In the genomic region with DNA sequence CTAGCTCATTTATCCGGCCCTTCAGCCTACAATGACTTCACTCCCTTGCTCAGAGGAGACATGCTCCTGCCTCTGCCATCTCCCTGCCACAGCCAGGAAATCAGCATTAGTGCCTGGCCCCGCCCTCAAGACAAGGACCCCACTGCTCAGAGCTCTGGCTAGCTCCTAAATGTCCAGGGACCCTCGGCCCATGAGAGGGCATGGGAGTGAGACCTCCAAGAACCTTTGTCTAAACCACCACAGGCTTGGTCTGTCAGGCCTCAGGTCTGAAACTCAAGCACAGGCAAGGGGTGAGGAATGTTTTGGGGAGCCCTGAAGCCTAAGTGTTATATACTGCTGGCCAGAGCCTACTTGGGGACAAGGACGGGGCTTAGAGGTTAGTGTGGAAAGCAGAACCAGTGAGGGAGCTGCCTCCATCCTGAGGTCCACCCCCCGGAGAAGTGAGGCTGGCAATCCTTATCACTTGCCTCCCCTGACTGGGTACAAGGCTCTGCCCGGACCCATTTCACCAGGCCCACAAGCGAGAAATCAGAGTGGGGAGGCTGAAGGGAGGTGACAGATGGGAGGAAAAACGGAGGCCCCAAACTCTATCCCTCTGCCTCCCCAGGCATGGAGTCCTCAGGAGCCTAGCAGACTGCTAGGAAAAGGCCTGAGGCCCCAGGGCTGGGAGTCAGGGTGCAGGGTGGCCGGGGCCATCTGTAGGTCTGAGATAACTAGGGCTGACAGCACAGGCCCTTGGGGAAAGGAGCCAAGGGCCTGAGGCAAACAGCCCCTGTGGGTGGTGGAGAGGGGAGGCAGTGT, we compare ENCODE assay signal across 14 cellular contexts. TPM values are rescaled to one million over a fixed set of nuclear protein-coding genes. Genes with fewer than 3 reads are reported as not detected.
DNase-seq lines count a peak whose midpoint lies in the region; ATAC-seq and TF ChIP-seq lines count a peak whose summit lies in the region.
"Had no signal": no experiment of that assay in that cellular context is flagged by ENCODE, and none has a peak within 500 bp of the region (broad histone marks: within the 10 kb centered on the region; RNA-seq: fewer than 3 reads in every experiment).

No MANE protein-coding gene starts in this region.

- H3K9ac ChIP-seq in PC-3 (ENCODE audit: low read length) = no peak overlapping the region

- peaks cover 17% of the 10 kb centered on the region for H3K4me1 Mint-ChIP-seq in activated naive CD4-positive, alpha-beta T cell treated with anti-CD3 and anti-CD28 coated beads, Interleukin-2, amount 10 ng/mL, durations not matched to agents 7 days and 5 days
- peaks cover 6% of the 10 kb centered on the region for H3K4me1 Mint-ChIP-seq in T-helper 17 cell

- H3K4me2 ChIP-seq in PC-3 (ENCODE audit: low read length) = no peak overlapping the region

- no peaks in the 10 kb centered on the region for H3F3A ChIP-seq in PC-3 (ENCODE audit: low read length, unreplicated experiment)

- H3K27ac ChIP-seq in lower lobe of right lung = no peak overlapping the region
- H3K27ac ChIP-seq in thyroid gland = peak overlapping the region in 2 of 3 donors; percentile 26 to 97
- H3K27ac ChIP-seq in PC-3 (ENCODE audit: low read length) = no peak overlapping the region
- H3K27ac ChIP-seq: colonic mucosa had no signal

- ATAC-seq in T-helper 17 cell (no peak), lower lobe of right lung (no peak), PC-3 (no peak), GM21515 (IDR thresholded peaks at IDR 0.05; ENCODE audit: unreplicated experiment) (no peak)
- ATAC-seq: activated CD8-positive, alpha-beta T cell treated with anti-CD3 and anti-CD28 coated beads for 36 hours had no signal

- TF ChIP-seq POLR2A in thyroid gland (IDR thresholded peaks at IDR 0.05) = no peak

- H3K36me3 ChIP-seq in lower lobe of right lung = no peaks in the 10 kb centered on the region
- H3K36me3 ChIP-seq in thyroid gland = no peaks in the 10 kb centered on the region
- no peaks in the 10 kb centered on the region for H3K36me3 ChIP-seq in PC-3 (ENCODE audit: low read depth, low read length)
- H3K36me3 ChIP-seq: colonic mucosa had no signal

- H3K79me2 ChIP-seq in PC-3 (ENCODE audit: low read length) = no peaks in the 10 kb centered on the region

- intact Hi-C loops in lower lobe of right lung (cut with DNase I) = no loop called here
- intact Hi-C loops in thyroid gland (cut with DNase I) = no loop called here
- intact Hi-C loops in PC-3 (cut with micrococcal nuclease) = loop anchor here (10.0 kb wide), 1 partner anchor 286 kb away; no protein-coding TSS in a partner anchor

- H3K9me3 Mint-ChIP-seq in activated naive CD4-positive, alpha-beta T cell treated with anti-CD3 and anti-CD28 coated beads, Interleukin-2, amount 10 ng/mL, durations not matched to agents 7 days and 5 days = no peaks in the 10 kb centered on the region
- H3K9me3 Mint-ChIP-seq: activated CD8-positive, alpha-beta T cell treated with anti-CD3 and anti-CD28 coated beads for 36 hours; activated naive CD8-positive, alpha-beta T cell treated with anti-CD3 and anti-CD28 coated beads, Interleukin-2, amount 10 ng/mL, durations not matched to agents 7 days and 5 days had no signal

- H3K4me3 Mint-ChIP-seq in activated naive CD4-positive, alpha-beta T cell treated with anti-CD3 and anti-CD28 coated beads, Interleukin-2, amount 10 ng/mL, durations not matched to agents 7 days and 5 days = no peak overlapping the region
- peak overlapping the region; percentile 58 for H3K4me3 Mint-ChIP-seq in T-helper 17 cell
- H3K4me3 Mint-ChIP-seq: activated CD8-positive, alpha-beta T cell treated with anti-CD3 and anti-CD28 coated beads for 36 hours; activated naive CD8-positive, alpha-beta T cell treated with anti-CD3 and anti-CD28 coated beads, Interleukin-2, amount 10 ng/mL, durations not matched to agents 7 days and 5 days had no signal

- no peaks in the 10 kb centered on the region for H3K36me3 Mint-ChIP-seq in activated naive CD4-positive, alpha-beta T cell treated with anti-CD3 and anti-CD28 coated beads, Interleukin-2, amount 10 ng/mL, durations not matched to agents 7 days and 5 days
- H3K36me3 Mint-ChIP-seq in T-helper 17 cell (ENCODE audit: low read depth) = no peaks in the 10 kb centered on the region
- H3K36me3 Mint-ChIP-seq: activated naive CD8-positive, alpha-beta T cell treated with anti-CD3 and anti-CD28 coated beads, Interleukin-2, amount 10 ng/mL, durations not matched to agents 7 days and 5 days had no signal

- no TSS peak for BruUV-seq in PC-3 (replicated peaks; lab: Mats Ljungman, UMichigan)

- H3K9me2 ChIP-seq in PC-3 (replicated peaks; ENCODE audit: low read length) = no peaks in the 10 kb centered on the region

- H2AFZ ChIP-seq in PC-3 (ENCODE audit: low read length) = no peak overlapping the region

- no peaks in the 10 kb centered on the region for H3K27me3 ChIP-seq in lower lobe of right lung (ENCODE audit: low read depth)
- H3K27me3 ChIP-seq in thyroid gland = no peaks in the 10 kb centered on the region
- no peaks in the 10 kb centered on the region for H3K27me3 ChIP-seq in PC-3 (ENCODE audit: low read length)
- H3K27me3 ChIP-seq: colonic mucosa had no signal

- H3K9me3 ChIP-seq in T-helper 17 cell (ENCODE audit: control insufficient read depth, low read length, poor library complexity, severe bottlenecking) = no peaks in the 10 kb centered on the region
- H3K9me3 ChIP-seq in lower lobe of right lung = no peaks in the 10 kb centered on the region
- no peaks in the 10 kb centered on the region for H3K9me3 ChIP-seq in thyroid gland
- no peaks in the 10 kb centered on the region for H3K9me3 ChIP-seq in PC-3 (ENCODE audit: low read length)
- H3K9me3 ChIP-seq: colonic mucosa had no signal

- no peak for DNase-seq in activated naive CD4-positive, alpha-beta T cell treated with anti-CD3 and anti-CD28 coated beads, Interleukin-2, amount 10 ng/mL, durations not matched to agents 7 days and 5 days
- no peak for DNase-seq in activated naive CD4-positive, alpha-beta T cell treated with anti-CD3 and anti-CD28 coated beads, Interleukin-2, amount 50 U/mL, for 16 hours
- DNase-seq in T-helper 17 cell = no peak
- DNase-seq in lower lobe of right lung = peak; percentile 42
- no peak for DNase-seq in thyroid gland
- DNase-seq in PC-3 = no peak
- no peak for DNase-seq in occipital lobe (lab: John Stamatoyannopoulos, UW)
- DNase-seq: activated CD8-positive, alpha-beta T cell treated with anti-CD3 and anti-CD28 coated beads for 36 hours; activated naive CD8-positive, alpha-beta T cell treated with anti-CD3 and anti-CD28 coated beads, Interleukin-2, amount 10 ng/mL, durations not matched to agents 7 days and 5 days; colonic mucosa; NCI-H1417 treated with DMSO at 0.1 percent for 48 hours; SW 1271 had no signal

- H4K20me1 ChIP-seq in PC-3 (ENCODE audit: low read length) = no peaks in the 10 kb centered on the region

- peaks cover 20% of the 10 kb centered on the region for H3K4me1 ChIP-seq in lower lobe of right lung
- peaks cover 7 to 22% of the 10 kb centered on the region in 2 donors for H3K4me1 ChIP-seq in thyroid gland
- peaks cover 6% of the 10 kb centered on the region for H3K4me1 ChIP-seq in PC-3 (ENCODE audit: insufficient read depth, low read length)
- H3K4me1 ChIP-seq: colonic mucosa had no signal

- 89 to 91% methylated on average over 9 of the region's 9 CpGs for WGBS in thyroid gland, 2 donors

- POLR2A ChIA-PET in PC-3 (lab: Charles Lee; ENCODE audit: unreplicated experiment) = no interaction called here

- peak overlapping the region; percentile 62 for H3K27ac Mint-ChIP-seq in activated naive CD4-positive, alpha-beta T cell treated with anti-CD3 and anti-CD28 coated beads, Interleukin-2, amount 10 ng/mL, durations not matched to agents 7 days and 5 days
- no peak overlapping the region for H3K27ac Mint-ChIP-seq in T-helper 17 cell
- H3K27ac Mint-ChIP-seq: activated CD8-positive, alpha-beta T cell treated with anti-CD3 and anti-CD28 coated beads for 36 hours; activated naive CD8-positive, alpha-beta T cell treated with anti-CD3 and anti-CD28 coated beads, Interleukin-2, amount 10 ng/mL, durations not matched to agents 7 days and 5 days had no signal

- CTCF ChIA-PET in activated naive CD4-positive, alpha-beta T cell treated with anti-CD3 and anti-CD28 coated beads, Interleukin-2, amount 10 ng/mL, durations not matched to agents 7 days and 5 days (lab: Charles Lee) = interaction anchor here (0.5 to 11.0 kb wide), 6 partner anchors 9 to 1135 kb away, joined by 3 to 151 read pairs (median 9); no protein-coding TSS in a partner anchor
- CTCF ChIA-PET in PC-3 (lab: Charles Lee) = no interaction called here

- TF ChIP-seq CTCF in lower lobe of right lung (IDR thresholded peaks at IDR 0.05) = no peak
- no peak for TF ChIP-seq CTCF in thyroid gland (IDR thresholded peaks at IDR 0.05)
- no peak for TF ChIP-seq CTCF in PC-3 (conservative IDR thresholded peaks at IDR 0.05; ENCODE audit: low read depth, low read length)

- H3K27me3 Mint-ChIP-seq in activated naive CD4-positive, alpha-beta T cell treated with anti-CD3 and anti-CD28 coated beads, Interleukin-2, amount 10 ng/mL, durations not matched to agents 7 days and 5 days = no peaks in the 10 kb centered on the region
- H3K27me3 Mint-ChIP-seq in T-helper 17 cell = no peaks in the 10 kb centered on the region
- H3K27me3 Mint-ChIP-seq: activated CD8-positive, alpha-beta T cell treated with anti-CD3 and anti-CD28 coated beads for 36 hours; activated naive CD8-positive, alpha-beta T cell treated with anti-CD3 and anti-CD28 coated beads, Interleukin-2, amount 10 ng/mL, durations not matched to agents 7 days and 5 days had no signal

- H3K4me3 ChIP-seq in lower lobe of right lung (no peak overlapping the region), thyroid gland (replicated peaks in 1 of 3) (no peak overlapping the region), PC-3 (ENCODE audit: low read length) (no peak overlapping the region)
- H3K4me3 ChIP-seq: colonic mucosa had no signal

RNA-seq across cellular contexts. Expression of gene SHF, which starts 18.8 kb away (rescaled TPM):
- total RNA-seq in T-helper 17 cell (1 to 10 TPM; 2.0 to 2.8 TPM), lower lobe of right lung (6.4 TPM), thyroid gland (10 to 100 TPM in 1 of 4 donors, 1 to 10 TPM in 3; 8.0 to 15.9 (median 8.7) TPM), PC-3 (2014; rRNA removed) (1.2 and 2.2 TPM in 2 replicates), occipital lobe (54.9 TPM)

RNA-seq across cellular contexts. Expression of gene DUOX1, which starts 39.2 kb away (rescaled TPM):
- total RNA-seq in T-helper 17 cell = under 1 TPM in 1 of 2 donors, not detected in 1; 0.42 TPM
- total RNA-seq in lower lobe of right lung = 317 TPM
- total RNA-seq in thyroid gland = 100 to 1,000 TPM; 132 to 313 (median 234) TPM
- total RNA-seq in PC-3 (2014; rRNA removed) = 0.29 TPM in 1 of 2 replicates, not detected in the other
- not detected for total RNA-seq in occipital lobe
- total RNA-seq: activated CD8-positive, alpha-beta T cell treated with anti-CD3 and anti-CD28 coated beads for 36 hours; activated naive CD8-positive, alpha-beta T cell treated with anti-CD3 and anti-CD28 coated beads, Interleukin-2, amount 10 ng/mL, durations not matched to agents 7 days and 5 days had no signal

RNA-seq across cellular contexts. Expression of gene DUOXA1, which starts 39.3 kb away (rescaled TPM):
- total RNA-seq in T-helper 17 cell = under 1 TPM in 1 of 2 donors, not detected in 1; 0.57 TPM
- total RNA-seq in lower lobe of right lung = 131 TPM
- 100 to 1,000 TPM in 3 of 4 donors, 10 to 100 TPM in 1; 97.0 to 187 (median 150) TPM for total RNA-seq in thyroid gland
- 1.3 TPM in 1 of 2 replicates, not detected in the other for total RNA-seq in PC-3 (2014; rRNA removed)
- total RNA-seq in occipital lobe = 0.31 TPM
- total RNA-seq: activated CD8-positive, alpha-beta T cell treated with anti-CD3 and anti-CD28 coated beads for 36 hours; skeletal muscle tissue had no signal

RNA-seq across cellular contexts. Expression of gene DUOXA2, which starts 54.8 kb away (rescaled TPM):
- not detected for total RNA-seq in T-helper 17 cell
- not detected for total RNA-seq in lower lobe of right lung
- total RNA-seq in thyroid gland = 10 to 100 TPM; 11.8 to 48.4 (median 27.0) TPM
- not detected in 2 replicates for total RNA-seq in PC-3 (2014; rRNA removed)
- total RNA-seq in occipital lobe = not detected
- total RNA-seq: activated CD8-positive, alpha-beta T cell treated with anti-CD3 and anti-CD28 coated beads for 36 hours; activated naive CD8-positive, alpha-beta T cell treated with anti-CD3 and anti-CD28 coated beads, Interleukin-2, amount 10 ng/mL, durations not matched to agents 7 days and 5 days; skeletal muscle tissue had no signal

RNA-seq across cellular contexts. Expression of gene DUOX2, which starts 55.0 kb away (rescaled TPM):
- total RNA-seq in T-helper 17 cell (under 1 TPM in 1 of 2 donors, not detected in 1; 0.27 TPM), lower lobe of right lung (4.0 TPM), thyroid gland (100 to 1,000 TPM in 2 of 4 donors, 10 to 100 TPM in 2; 44.5 to 238 (median 152) TPM), PC-3 (2014; rRNA removed) (not detected in 2 replicates), occipital lobe (not detected)
- total RNA-seq: activated naive CD8-positive, alpha-beta T cell treated with anti-CD3 and anti-CD28 coated beads, Interleukin-2, amount 10 ng/mL, durations not matched to agents 7 days and 5 days had no signal

Comparison
In these comparisons a context has a peak if more than half of its experiments do, and no peak if none do; other contexts are left out.
1. H3K27ac ChIP-seq: peak in thyroid gland (2 of 3); none in lower lobe of right lung (single experiment) and PC-3 (single experiment).
2. RNA of gene DUOX1, which starts 39.2 kb away (total RNA-seq): 317 TPM in lower lobe of right lung (single experiment) and 132 to 313 TPM in thyroid gland; 0.42 TPM in T-helper 17 cell, 0.29 TPM in PC-3 and not detected in occipital lobe (single experiment); every median in the first group is over 10 times any median in the second.
3. RNA of gene DUOXA1, which starts 39.3 kb away (total RNA-seq): 97.0 to 187 TPM in thyroid gland and 131 TPM in lower lobe of right lung (single experiment); 0.57 TPM in T-helper 17 cell, 0.31 TPM in occipital lobe (single experiment) and 1.3 TPM in PC-3; every median in the first group is over 10 times any median in the second.